In the genomic region with DNA sequence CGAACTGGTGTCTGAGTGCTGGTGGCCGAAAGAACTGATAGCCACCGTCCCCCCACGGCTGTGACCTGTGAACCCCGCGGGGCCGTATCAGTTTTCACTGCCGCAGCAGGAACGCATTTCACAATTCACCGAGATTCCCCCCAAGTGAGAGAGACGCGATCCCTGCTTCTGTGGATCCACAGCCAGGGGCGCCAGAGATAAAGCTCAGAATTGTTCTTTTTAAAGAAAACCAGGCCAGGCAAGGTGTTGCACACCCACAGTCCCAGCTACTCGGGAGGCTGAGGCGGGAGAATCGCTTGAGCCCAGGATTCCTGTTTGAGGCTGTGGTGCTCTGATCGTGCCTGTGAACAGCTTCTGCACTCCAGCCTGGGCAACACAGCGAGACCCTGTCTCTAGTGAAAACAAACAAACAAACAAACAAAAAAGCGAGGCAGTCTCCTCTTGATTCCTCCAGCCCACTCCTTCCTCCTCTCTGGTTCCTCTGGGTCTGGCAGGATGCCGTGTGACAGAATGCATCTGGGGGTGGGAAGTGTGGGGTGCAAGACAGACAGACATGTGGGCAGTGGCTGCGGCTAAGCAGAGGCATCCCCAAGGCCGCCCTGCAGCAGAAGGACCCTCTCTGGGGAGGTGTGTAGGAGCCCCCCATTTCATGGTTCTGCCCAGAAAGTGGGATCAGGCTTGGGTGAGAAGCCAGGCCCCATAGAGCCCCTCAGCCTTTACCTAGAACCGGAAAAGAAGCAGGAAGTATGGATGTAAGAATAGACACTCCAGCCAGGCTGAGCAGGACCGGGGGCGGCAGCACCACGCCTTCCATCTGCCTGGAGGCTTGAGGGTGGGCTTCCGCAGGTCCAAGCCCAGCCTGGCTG, we compare ENCODE assay signal across 19 cellular contexts. TPM values are rescaled to one million over a fixed set of nuclear protein-coding genes. Genes with fewer than 3 reads are reported as not detected.
DNase-seq lines count a peak whose midpoint lies in the region; ATAC-seq and TF ChIP-seq lines count a peak whose summit lies in the region.
"Had no signal": no experiment of that assay in that cellular context is flagged by ENCODE, and none has a peak within 500 bp of the region (broad histone marks: within the 10 kb centered on the region; RNA-seq: fewer than 3 reads in every experiment).

No MANE protein-coding gene starts in this region.

- peaks cover 13% of the 10 kb centered on the region for H3K27me3 ChIP-seq in neural progenitor cell
- H3K27me3 ChIP-seq: right atrium auricular region had no signal

- no peaks in the 10 kb centered on the region for H3F3A ChIP-seq in neural progenitor cell (ENCODE audit: low read depth)

- H2AFZ ChIP-seq in neural progenitor cell (replicated peaks): no peak overlapping the region

- H3K4me1 Mint-ChIP-seq in neural progenitor cell: peaks cover 20% of the 10 kb centered on the region
- H3K4me1 Mint-ChIP-seq in T-helper 17 cell: no peaks in the 10 kb centered on the region
- H3K4me1 Mint-ChIP-seq: activated naive CD8-positive, alpha-beta T cell treated with anti-CD3 and anti-CD28 coated beads, Interleukin-2, amount 10 ng/mL, durations not matched to agents 7 days and 5 days had no signal

- H3K9me3 ChIP-seq in neural progenitor cell (ENCODE audit: low read depth): no peaks in the 10 kb centered on the region
- H3K9me3 ChIP-seq in T-helper 17 cell (ENCODE audit: control insufficient read depth, low read length, poor library complexity, severe bottlenecking): no peaks in the 10 kb centered on the region
- H3K9me3 ChIP-seq: heart right ventricle, right atrium auricular region had no signal

- H3K4me3 Mint-ChIP-seq in neural progenitor cell (no peak overlapping the region), T-helper 17 cell (no peak overlapping the region)
- H3K4me3 Mint-ChIP-seq: activated naive CD8-positive, alpha-beta T cell treated with anti-CD3 and anti-CD28 coated beads, Interleukin-2, amount 10 ng/mL, durations not matched to agents 7 days and 5 days had no signal

- no peak overlapping the region for H3K27ac ChIP-seq in neural progenitor cell
- H3K27ac ChIP-seq: heart right ventricle, right atrium auricular region had no signal

- no peaks in the 10 kb centered on the region for H3K36me3 Mint-ChIP-seq in neural progenitor cell
- H3K36me3 Mint-ChIP-seq in T-helper 17 cell (ENCODE audit: low read depth): no peaks in the 10 kb centered on the region
- H3K36me3 Mint-ChIP-seq: activated naive CD8-positive, alpha-beta T cell treated with anti-CD3 and anti-CD28 coated beads, Interleukin-2, amount 10 ng/mL, durations not matched to agents 7 days and 5 days had no signal

- H3K36me3 ChIP-seq in neural progenitor cell: no peaks in the 10 kb centered on the region
- H3K36me3 ChIP-seq: heart right ventricle, right atrium auricular region had no signal

- no peaks in the 10 kb centered on the region for H3K79me2 ChIP-seq in neural progenitor cell (ENCODE audit: low read depth)

- H3K4me3 ChIP-seq in AG10803 (ENCODE audit: low read length): no peak overlapping the region
- no peak overlapping the region for H3K4me3 ChIP-seq in fibroblast of mammary gland (ENCODE audit: control insufficient read depth, low read depth, low read length)
- no peak overlapping the region for H3K4me3 ChIP-seq in neural progenitor cell
- H3K4me3 ChIP-seq: heart right ventricle, right atrium auricular region had no signal

- no peak overlapping the region for H3K4me2 ChIP-seq in neural progenitor cell

- H3K27ac Mint-ChIP-seq in neural progenitor cell: no peak overlapping the region
- no peak overlapping the region for H3K27ac Mint-ChIP-seq in T-helper 17 cell
- H3K27ac Mint-ChIP-seq: activated naive CD8-positive, alpha-beta T cell treated with anti-CD3 and anti-CD28 coated beads, Interleukin-2, amount 10 ng/mL, durations not matched to agents 7 days and 5 days had no signal

- no peak overlapping the region for H3K9ac ChIP-seq in neural progenitor cell

- ATAC-seq in GM19023 (IDR thresholded peaks at IDR 0.05; ENCODE audit: unreplicated experiment) (no peak), T-helper 17 cell (no peak)
- ATAC-seq: heart right ventricle had no signal

- H4K20me1 ChIP-seq in neural progenitor cell (ENCODE audit: low read depth): no peaks in the 10 kb centered on the region

- peak; percentile 10; the same call in 1 of the 2 replicates for TF ChIP-seq CTCF in AG10803 (conservative IDR thresholded peaks at IDR 0.05; ENCODE audit: low read length)
- peak; percentile 37 for TF ChIP-seq CTCF in fibroblast of mammary gland (conservative IDR thresholded peaks at IDR 0.05; ENCODE audit: control insufficient read depth, insufficient read depth, low read depth, low read length)
- TF ChIP-seq CTCF in neural progenitor cell (IDR thresholded peaks at IDR 0.05): peak; percentile 51

- H3K27me3 Mint-ChIP-seq in neural progenitor cell (ENCODE audit: insufficient read depth, low read depth): no peaks in the 10 kb centered on the region
- no peaks in the 10 kb centered on the region for H3K27me3 Mint-ChIP-seq in T-helper 17 cell
- H3K27me3 Mint-ChIP-seq: activated naive CD8-positive, alpha-beta T cell treated with anti-CD3 and anti-CD28 coated beads, Interleukin-2, amount 10 ng/mL, durations not matched to agents 7 days and 5 days had no signal

- no peaks in the 10 kb centered on the region for H3K4me1 ChIP-seq in neural progenitor cell

- no peak for DNase-seq in AG10803 (ENCODE audit: low read depth)
- peak; percentile 12 for DNase-seq in OCI-M1 (lab: John Stamatoyannopoulos, UW)
- peak; percentile 10 for DNase-seq in fibroblast of mammary gland (ENCODE audit: low read depth)
- DNase-seq in neural progenitor cell (ENCODE audit: low spot score): peak; percentile 72
- no peak for DNase-seq in mucosa of gallbladder (ENCODE audit: low spot score)
- DNase-seq in COLO668 (lab: John Stamatoyannopoulos, UW; ENCODE audit: unreplicated experiment): no peak
- DNase-seq in T-helper 17 cell: no peak
- DNase-seq: ACHN; activated CD4-positive, alpha-beta T cell treated with anti-CD3 and anti-CD28 coated beads for 48 hours; activated naive CD8-positive, alpha-beta T cell treated with anti-CD3 and anti-CD28 coated beads, Interleukin-2, amount 10 ng/mL, durations not matched to agents 7 days and 5 days; activated T-cell treated with anti-CD3 and anti-CD28 coated beads for 4 hours; erythroblast; heart right ventricle; MM.1S; NCI-H2171; SIG-M5; stimulated activated CD4-positive, alpha-beta T cell treated with anti-CD3 and anti-CD28 coated beads, Interleukin-2, amount 100 ng/mL, for 24 hours had no signal

- H3K9me3 Mint-ChIP-seq in neural progenitor cell: no peaks in the 10 kb centered on the region
- H3K9me3 Mint-ChIP-seq: activated naive CD8-positive, alpha-beta T cell treated with anti-CD3 and anti-CD28 coated beads, Interleukin-2, amount 10 ng/mL, durations not matched to agents 7 days and 5 days had no signal

RNA-seq across cellular contexts. Expression of a gene that starts 39.2 kb away (rescaled TPM):
- total RNA-seq in neural progenitor cell (ENCODE audit: low replicate concordance) (2.4 and 2.5 TPM in 2 replicates), mucosa of gallbladder (54.0 TPM), T-helper 17 cell (10 to 100 TPM; 18.2 to 22.6 TPM)

RNA-seq across cellular contexts. Expression of a gene that starts 41.7 kb away (rescaled TPM):
- total RNA-seq in neural progenitor cell (ENCODE audit: low replicate concordance) (not detected in 2 replicates), mucosa of gallbladder (8.7 TPM), T-helper 17 cell (1 to 10 TPM in 1 of 2 donors, not detected in 1; 1.0 TPM)

RNA-seq across cellular contexts. Expression of a gene that starts 55.8 kb away (rescaled TPM):
- not detected in 2 replicates for total RNA-seq in neural progenitor cell (ENCODE audit: low replicate concordance)
- total RNA-seq in mucosa of gallbladder: not detected
- total RNA-seq in T-helper 17 cell: under 1 TPM in 1 of 2 donors, not detected in 1; 0.86 TPM
- total RNA-seq: activated naive CD8-positive, alpha-beta T cell treated with anti-CD3 and anti-CD28 coated beads, Interleukin-2, amount 10 ng/mL, durations not matched to agents 7 days and 5 days had no signal

Comparison
In these comparisons a context has a peak if more than half of its experiments do, and no peak if none do; other contexts are left out.
1. DNase-seq: peak in OCI-M1 (single experiment), fibroblast of mammary gland (single experiment) and neural progenitor cell (single experiment); none in AG10803 (single experiment), mucosa of gallbladder (single experiment), COLO668 (single experiment) and T-helper 17 cell (0 of 3).
2. Peak in every context shown above with its lines, with median percentiles within 50 percentile points of each other: CTCF ChIP-seq.